ENCODE assay signal across 9 cellular contexts in the genomic region with DNA sequence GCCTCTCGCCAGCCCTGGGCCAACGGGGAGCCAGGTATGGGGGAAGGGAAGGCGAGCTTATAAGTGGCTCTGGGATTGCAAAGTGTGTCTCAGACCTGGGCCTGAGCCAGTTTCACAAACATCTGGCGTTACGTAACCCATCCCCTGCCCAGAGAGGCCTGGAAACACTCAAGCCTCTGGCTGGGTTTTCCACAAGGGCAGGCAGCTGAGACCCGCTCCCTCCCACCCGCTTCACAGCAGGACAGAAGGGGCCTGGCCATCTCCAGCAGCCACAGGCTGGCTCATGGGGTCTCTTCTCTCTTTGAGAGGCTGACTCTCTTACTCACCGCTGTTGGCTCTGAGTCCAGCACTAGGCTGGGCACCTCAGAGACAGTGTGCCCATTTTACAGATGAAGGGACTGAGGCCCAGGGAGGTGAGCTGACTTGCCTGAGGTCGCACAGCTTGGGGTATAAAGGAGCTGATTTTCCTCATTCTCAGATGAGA. TPM values are rescaled to one million over a fixed set of nuclear protein-coding genes. Genes with fewer than 3 reads are reported as not detected.
A peak's percentile ranks its signal among the peaks of the same experiment; 100 is the strongest.
DNase-seq lines count a peak whose midpoint lies in the region; ATAC-seq, FAIRE-seq and TF ChIP-seq lines count a peak whose summit lies in the region.
"Had no signal": no experiment of that assay in that cellular context is flagged by ENCODE, and none has a peak within 500 bp of the region (broad histone marks: within the 10 kb centered on the region; RNA-seq: fewer than 3 reads in every experiment).

No MANE protein-coding gene starts in this region.

- no peak overlapping the region for H3K4me3 ChIP-seq in HL-60 (replicated peaks; ENCODE audit: insufficient read depth, low read length)
- H3K4me3 ChIP-seq: thoracic aorta had no signal

- no peaks in the 10 kb centered on the region for H3K27me3 ChIP-seq in HL-60 (ENCODE audit: insufficient read depth, poor library complexity, severe bottlenecking)

- no peak for FAIRE-seq in frontal cortex (lab: Jason Lieb, UNC)

- no peak for TF ChIP-seq CTCF in HL-60 (IDR thresholded peaks at IDR 0.05; ENCODE audit: insufficient read depth, low read length)

- H3K27ac ChIP-seq in HL-60 (replicated peaks): peak overlapping the region; percentile 83
- H3K27ac ChIP-seq: thoracic aorta had no signal

- peak; percentile 96 to 97 for DNase-seq in HL-60 (ENCODE audit: low read depth in 1 of 2, low spot score in 1 of 2)
- peak; percentile 95 for DNase-seq in RPMI7951 (ENCODE audit: low read depth)
- peak; percentile 40 to 55 for DNase-seq in frontal cortex (ENCODE audit: low spot score in 2 of 2)
- peak; percentile 92 for DNase-seq in sciatic nerve (ENCODE audit: low spot score)
- no peak for DNase-seq in cortex of kidney (lab: John Stamatoyannopoulos, UW)
- DNase-seq in KG1 (lab: John Stamatoyannopoulos, UW): no peak

- intact Hi-C loops in sciatic nerve (cut with DNase I): no loop called here

- ATAC-seq in sciatic nerve: peak; percentile 81
- ATAC-seq in GM19035 (IDR thresholded peaks at IDR 0.05; ENCODE audit: unreplicated experiment): no peak
- no peak for ATAC-seq in GM18867 (IDR thresholded peaks at IDR 0.05; ENCODE audit: unreplicated experiment)

RNA-seq across cellular contexts. Expression of a gene that starts 44.5 kb away (rescaled TPM):
- 68.2 and 102 TPM in 2 replicates for total RNA-seq in RPMI7951 (2014; rRNA removed; shearing (Covaris generic))
- total RNA-seq in frontal cortex: 10.6 TPM
- 84.0 TPM for total RNA-seq in sciatic nerve

RNA-seq across cellular contexts. Expression of a gene that starts 55.2 kb away (rescaled TPM):
- 28.8 and 39.6 TPM in 2 replicates for total RNA-seq in RPMI7951 (2014; rRNA removed; shearing (Covaris generic))
- total RNA-seq in frontal cortex (19.2 TPM), sciatic nerve (21.2 TPM)

Comparison
In these comparisons a context has a peak if more than half of its experiments do, and no peak if none do; other contexts are left out.
1. DNase-seq: peak in HL-60 (2 of 2), RPMI7951 (single experiment), frontal cortex (2 of 2) and sciatic nerve (single experiment); none in cortex of kidney (single experiment) and KG1 (single experiment).